ENCODE assay signal across 34 cellular contexts in the genomic region with DNA sequence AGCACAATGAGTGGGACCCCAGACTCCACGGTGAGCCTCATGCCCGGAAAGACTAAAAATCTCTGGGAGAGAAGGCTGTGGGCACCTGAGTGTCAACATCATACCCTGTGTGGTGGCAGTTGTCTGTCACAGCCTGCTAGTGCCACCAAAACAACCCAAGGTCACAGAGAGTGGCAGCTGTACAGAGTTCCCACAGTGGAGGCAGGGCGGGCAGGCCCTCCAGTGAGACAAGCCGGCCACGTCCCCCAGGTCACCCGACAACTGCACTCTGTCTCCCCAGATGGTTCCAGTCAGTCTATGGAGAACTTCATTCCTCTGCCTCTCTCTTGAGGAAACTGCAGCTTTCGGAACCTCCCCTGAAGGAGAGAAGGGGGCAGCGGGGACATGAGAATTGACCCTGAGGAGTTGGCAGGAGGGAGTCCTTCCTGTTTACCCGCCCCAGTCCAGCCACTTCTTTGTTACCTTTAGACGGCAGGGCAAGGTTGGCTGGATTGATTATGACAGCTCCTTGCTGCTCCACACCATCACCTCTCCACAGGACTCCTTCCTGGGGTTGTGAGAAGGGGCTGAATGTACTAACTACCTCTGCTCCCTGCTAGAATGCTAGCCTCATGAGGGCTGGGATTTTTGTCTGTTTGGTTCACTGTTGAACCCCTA. TPM values are rescaled to one million over a fixed set of nuclear protein-coding genes. Genes with fewer than 3 reads are reported as not detected.
"Had no signal": no experiment of that assay in that cellular context is flagged by ENCODE, and none has a peak within 500 bp of the region (broad histone marks: within the 10 kb centered on the region; RNA-seq: fewer than 3 reads in every experiment).

No MANE protein-coding gene starts in this region.

- H3K27ac ChIP-seq: Peyer's patch, SJSA1 had no signal

- H3K4me2 ChIP-seq: SK-N-SH had no signal

- FAIRE-seq: astrocyte, bronchial epithelial cell, TTC549 had no signal

- H3K27me3 ChIP-seq: MG63, Peyer's patch had no signal

- H3K9me3 ChIP-seq: MG63, SJSA1, SK-N-SH had no signal

- H3K4me3 ChIP-seq: MG63, Peyer's patch, SJSA1 had no signal

- ATAC-seq: activated CD4-positive, alpha-beta T cell treated with anti-CD3 and anti-CD28 coated beads for 36 hours; activated CD4-positive, CD25-positive, alpha-beta regulatory T cell treated with anti-CD3 and anti-CD28 coated beads, Interleukin-2, amount 50 U/mL, for 24 hours; activated CD8-positive, alpha-beta T cell treated with anti-CD3 and anti-CD28 coated beads, Interleukin-2, amount 10 ng/mL, durations not matched to agents 7 days and 5 days; PC-3 had no signal

- H3K4me1 ChIP-seq: Peyer's patch, SJSA1 had no signal

- DNase-seq: activated CD4-positive, alpha-beta T cell treated with anti-CD3 and anti-CD28 coated beads for 36 hours; activated CD4-positive, alpha-beta T cell treated with anti-CD3 and anti-CD28 coated beads, Interleukin-2, amount 10 ng/mL, durations not matched to agents 7 days and 5 days; activated CD4-positive, alpha-beta T cell treated with anti-CD3 and anti-CD28 coated beads, Interleukin-2, amount 50 U/mL, for 48 hours; activated CD8-positive, alpha-beta T cell treated with anti-CD3 and anti-CD28 coated beads, Interleukin-2, amount 10 ng/mL, durations not matched to agents 7 days and 5 days; activated gamma-delta T cell; activated naive CD4-positive, alpha-beta T cell treated with Interleukin-2 at 50 U/mL for 16 hours; activated naive CD8-positive, alpha-beta T cell treated with anti-CD3 and anti-CD28 coated beads, Interleukin-2, amount 10 ng/mL, durations not matched to agents 7 days and 5 days; activated T-cell treated with anti-CD3 and anti-CD28 coated beads, Interleukin-2, amount 50 U/mL, for 24 hours; amygdala; caudate nucleus; cerebellar nuclear complex; Kasumi-1; MG63; NCI-H1048; NCI-H1105 treated with DMSO at 0.1 percent for 48 hours; NCI-H1436; NCI-H1694; NCI-H1930; NCI-H345; NCI-H524 treated with DMSO at 0.1 percent for 48 hours; NCI-H748 treated with DMSO at 0.1 percent for 48 hours; NK-92 treated with Interleukin-12 subunit alpha and Interleukin-12 subunit beta, amount 100 ng/mL, for 24 hours; PC-3; Peyer's patch; RPMI8226; SHP77 treated with DMSO at 0.1 percent for 48 hours; SK-N-SH had no signal

- H3K9ac ChIP-seq: SK-N-SH had no signal

- H3K36me3 ChIP-seq: MG63, Peyer's patch, SJSA1 had no signal

RNA-seq across cellular contexts. Expression of a gene that starts 11.3 kb away (rescaled TPM):
- total RNA-seq: activated CD4-positive, alpha-beta T cell treated with anti-CD3 and anti-CD28 coated beads for 36 hours; activated CD4-positive, alpha-beta T cell treated with anti-CD3 and anti-CD28 coated beads, Interleukin-2, amount 10 ng/mL, durations not matched to agents 7 days and 5 days; activated CD8-positive, alpha-beta T cell treated with anti-CD3 and anti-CD28 coated beads, Interleukin-2, amount 10 ng/mL, durations not matched to agents 7 days and 5 days; activated naive CD8-positive, alpha-beta T cell treated with anti-CD3 and anti-CD28 coated beads, Interleukin-2, amount 10 ng/mL, durations not matched to agents 7 days and 5 days; activated T-helper 2 cell treated with anti-CD3 and anti-CD28 coated beads, Interferon-gamma antibody, Interleukin-2, Interleukin-4, amounts not matched to agents 10 μg/mL and 5 μg/mL and 100 μg/mL, durations not matched to agents 14 hours and 24 hours and 36 hours; astrocyte; bronchial epithelial cell; NCI-H460; PC-3; Peyer's patch; SJSA1 had no signal
- polyA plus RNA-seq: SK-N-SH had no signal

RNA-seq across cellular contexts. Expression of a gene that starts 18.7 kb away (rescaled TPM):
- total RNA-seq: activated CD4-positive, alpha-beta T cell treated with anti-CD3 and anti-CD28 coated beads for 36 hours; activated CD4-positive, alpha-beta T cell treated with anti-CD3 and anti-CD28 coated beads, Interleukin-2, amount 10 ng/mL, durations not matched to agents 7 days and 5 days; activated CD8-positive, alpha-beta T cell treated with anti-CD3 and anti-CD28 coated beads, Interleukin-2, amount 10 ng/mL, durations not matched to agents 7 days and 5 days; activated naive CD8-positive, alpha-beta T cell treated with anti-CD3 and anti-CD28 coated beads, Interleukin-2, amount 10 ng/mL, durations not matched to agents 7 days and 5 days; astrocyte; bronchial epithelial cell; NCI-H460; PC-3; SJSA1 had no signal

RNA-seq across cellular contexts. Expression of a gene that starts 33.7 kb away (rescaled TPM):
- total RNA-seq: bronchial epithelial cell, SJSA1 had no signal

RNA-seq across cellular contexts. Expression of a gene that starts 33.9 kb away (rescaled TPM):
- total RNA-seq: activated CD4-positive, alpha-beta T cell treated with anti-CD3 and anti-CD28 coated beads for 36 hours; activated CD4-positive, alpha-beta T cell treated with anti-CD3 and anti-CD28 coated beads, Interleukin-2, amount 10 ng/mL, durations not matched to agents 7 days and 5 days; activated CD8-positive, alpha-beta T cell treated with anti-CD3 and anti-CD28 coated beads, Interleukin-2, amount 10 ng/mL, durations not matched to agents 7 days and 5 days; activated naive CD8-positive, alpha-beta T cell treated with anti-CD3 and anti-CD28 coated beads, Interleukin-2, amount 10 ng/mL, durations not matched to agents 7 days and 5 days; activated T-helper 2 cell treated with anti-CD3 and anti-CD28 coated beads, Interferon-gamma antibody, Interleukin-2, Interleukin-4, amounts not matched to agents 10 μg/mL and 5 μg/mL and 100 μg/mL, durations not matched to agents 14 hours and 24 hours and 36 hours; astrocyte; bronchial epithelial cell; NCI-H460; PC-3; Peyer's patch; SJSA1 had no signal
